ENCODE assay signal across 8 cellular contexts in genomic region chr14:71933026-71933587, GRCh38. TPM values are rescaled to one million over a fixed set of nuclear protein-coding genes. Genes with fewer than 3 reads are reported as not detected.
A peak's percentile ranks its signal among the peaks of the same experiment; 100 is the strongest.
DNase-seq lines count a peak whose midpoint lies in the region; ATAC-seq and TF ChIP-seq lines count a peak whose summit lies in the region.

No MANE protein-coding gene starts in this region.

- ATAC-seq in GM18502 (IDR thresholded peaks at IDR 0.05; ENCODE audit: poor library complexity, unreplicated experiment): no peak

- H3K27ac ChIP-seq in esophagus muscularis mucosa (replicated peaks in 1 of 4): no peak overlapping the region
- no peak overlapping the region for H3K27ac ChIP-seq in ovary

- TF ChIP-seq CTCF in esophagus muscularis mucosa (IDR thresholded peaks at IDR 0.05) (no peak), ovary (IDR thresholded peaks at IDR 0.05) (no peak), GM10248 (IDR thresholded peaks at IDR 0.05; ENCODE audit: control extremely low read depth, extremely low read depth, low read depth, missing control alignments) (no peak), BE2C (IDR thresholded peaks at IDR 0.05; ENCODE audit: low read depth, low read length) (no peak)

- TF ChIP-seq EP300 in esophagus muscularis mucosa (IDR thresholded peaks at IDR 0.05) (no peak), ovary (IDR thresholded peaks at IDR 0.05) (no peak)

- peaks cover 0 to 62% (median 18%) of the 10 kb centered on the region in 4 donors for H3K27me3 ChIP-seq in esophagus muscularis mucosa
- no peaks in the 10 kb centered on the region for H3K27me3 ChIP-seq in ovary
- H3K27me3 ChIP-seq in BE2C: peaks cover 54% of the 10 kb centered on the region

- POLR2A ChIA-PET in GM10248 (lab: Yijun Ruan, JAX): no interaction called here

- H3K36me3 ChIP-seq in esophagus muscularis mucosa: no peaks in the 10 kb centered on the region
- H3K36me3 ChIP-seq in ovary: no peaks in the 10 kb centered on the region
- no peaks in the 10 kb centered on the region for H3K36me3 ChIP-seq in BE2C

- no peaks in the 10 kb centered on the region for H3K9me3 ChIP-seq in esophagus muscularis mucosa
- H3K9me3 ChIP-seq in ovary: no peaks in the 10 kb centered on the region
- no peaks in the 10 kb centered on the region for H3K9me3 ChIP-seq in BE2C

- CTCF ChIA-PET in GM10248 (lab: Yijun Ruan, JAX): interaction anchor here (1.0 to 2.0 kb wide), 3 partner anchors 9 to 488 kb away, joined by 3 to 9 read pairs (median 4); no protein-coding TSS in a partner anchor

- intact Hi-C loops in esophagus muscularis mucosa (cut with DNase I) (no loop called here), ovary (cut with DNase I) (loop anchor here in 1 of 4 donors (10.0 kb wide), 2 partner anchors 352 to 492 kb away; no protein-coding TSS in a partner anchor)

- DNase-seq in EH (ENCODE audit: low read depth): peak; percentile 2
- DNase-seq in NCI-H510A (lab: John Stamatoyannopoulos, UW): peak; percentile 17
- DNase-seq in esophagus muscularis mucosa (ENCODE audit: extremely low spot score): peak; percentile 50
- no peak for DNase-seq in ovary
- no peak for DNase-seq in GM10248 (ENCODE audit: extremely low spot score)
- no peak for DNase-seq in BE2C
- no peak for DNase-seq in cerebellar cortex (ENCODE audit: low spot score)

- TF ChIP-seq POLR2A in esophagus muscularis mucosa (IDR thresholded peaks at IDR 0.05; ENCODE audit: low read depth): no peak
- TF ChIP-seq POLR2A in ovary (IDR thresholded peaks at IDR 0.05): no peak

- H3K4me3 ChIP-seq in esophagus muscularis mucosa (peak overlapping the region; percentile 46 to 60 (median 48)), ovary (peak overlapping the region; percentile 23), BE2C (ENCODE audit: low read depth, low read length) (no peak overlapping the region)

- H3K4me1 ChIP-seq in esophagus muscularis mucosa: peaks cover 0 to 22% (median 18%) of the 10 kb centered on the region in 4 donors
- H3K4me1 ChIP-seq in ovary (ENCODE audit: insufficient read depth): no peaks in the 10 kb centered on the region
- no peaks in the 10 kb centered on the region for H3K4me1 ChIP-seq in BE2C

- 2% methylated on average over 24 of the region's 24 CpGs for WGBS in esophagus muscularis mucosa
- WGBS in ovary, 3 donors: 3 to 5% (median 5%) methylated on average over 24 of the region's 24 CpGs

RNA-seq across cellular contexts. Expression of gene RGS6, which starts 0.9 kb away (rescaled TPM):
- total RNA-seq in esophagus muscularis mucosa (1 to 10 TPM in 2 of 4 donors, under 1 TPM in 2; 0.83 to 2.4 (median 1.5) TPM), ovary (1 to 10 TPM in 4 of 7 donors, under 1 TPM in 3; 0.53 to 6.9 (median 1.1) TPM)
- 1 to 10 TPM; 1.0 to 5.4 TPM for polyA plus RNA-seq in ovary
- not detected for polyA plus RNA-seq in BE2C (2012; ENCODE audit: insufficient read depth, insufficient read length, low read depth)

Comparison
In these comparisons a context has a peak if more than half of its experiments do, and no peak if none do; other contexts are left out.
1. DNase-seq: peak in EH (single experiment), NCI-H510A (single experiment) and esophagus muscularis mucosa (single experiment); none in ovary (0 of 5), GM10248 (single experiment), BE2C (single experiment) and cerebellar cortex (single experiment).